ENCODE assay signal across 25 cellular contexts in genomic region chr7:45684910-45685618, GRCh38.
DNase-seq lines count a peak whose midpoint lies in the region; ATAC-seq and TF ChIP-seq lines count a peak whose summit lies in the region.
"Had no signal": no experiment of that assay in that cellular context is flagged by ENCODE, and none has a peak within 500 bp of the region (broad histone marks: within the 10 kb centered on the region; RNA-seq: fewer than 3 reads in every experiment).

No MANE protein-coding gene starts in this region.

- no peaks in the 10 kb centered on the region for H3K36me3 Mint-ChIP-seq in activated CD8-positive, alpha-beta memory T cell treated with anti-CD3 and anti-CD28 coated beads, Interleukin-2, amount 10 ng/mL, durations not matched to agents 7 days and 5 days
- H3K36me3 Mint-ChIP-seq: CD4-positive, CD25-positive, alpha-beta regulatory T cell; memory B cell had no signal

- TF ChIP-seq POLR2A in spleen (IDR thresholded peaks at IDR 0.05): no peak

- peaks cover 0 to 5% (median 0%) of the 10 kb centered on the region in 6 donors for H3K4me1 ChIP-seq in spleen

- H3K9me3 Mint-ChIP-seq in activated CD8-positive, alpha-beta memory T cell treated with anti-CD3 and anti-CD28 coated beads, Interleukin-2, amount 10 ng/mL, durations not matched to agents 7 days and 5 days (ENCODE audit: low read depth): no peaks in the 10 kb centered on the region
- H3K9me3 Mint-ChIP-seq: activated T-cell treated with anti-CD3 and anti-CD28 coated beads, Interleukin-2, amount 50 U/mL, for 24 hours; memory B cell had no signal

- no peak overlapping the region for H3K4me3 Mint-ChIP-seq in activated CD8-positive, alpha-beta memory T cell treated with anti-CD3 and anti-CD28 coated beads, Interleukin-2, amount 10 ng/mL, durations not matched to agents 7 days and 5 days
- H3K4me3 Mint-ChIP-seq: activated T-cell treated with anti-CD3 and anti-CD28 coated beads, Interleukin-2, amount 50 U/mL, for 24 hours; CD4-positive, CD25-positive, alpha-beta regulatory T cell; memory B cell had no signal

- H3K9me3 ChIP-seq in spleen: no peaks in the 10 kb centered on the region

- H3K4me3 ChIP-seq in coronary artery: no peak overlapping the region
- no peak overlapping the region for H3K4me3 ChIP-seq in spleen
- H3K4me3 ChIP-seq: dorsolateral prefrontal cortex, GM23248 had no signal

- CTCF ChIA-PET in activated CD8-positive, alpha-beta memory T cell treated with anti-CD3 and anti-CD28 coated beads, Interleukin-2, amount 10 ng/mL, durations not matched to agents 7 days and 5 days (lab: Charles Lee): no interaction called here

- WGBS in spleen, 5 donors: 59 to 74% (median 70%) methylated on average over 8 of the region's 8 CpGs

- H3K27ac ChIP-seq in coronary artery (no peak overlapping the region), spleen (peak overlapping the region in 6 of 8 donors; percentile 13 to 63 (median 34))
- H3K27ac ChIP-seq: dorsolateral prefrontal cortex, GM23248 had no signal

- intact Hi-C loops in spleen (cut with DNase I; ENCODE audit: low total_unique reads): no loop called here

- TF ChIP-seq CTCF in coronary artery (IDR thresholded peaks at IDR 0.05) (no peak), spleen (IDR thresholded peaks at IDR 0.05 in 8 of 11, conservative IDR thresholded peaks at IDR 0.05 in 3 of 11) (no peak)

- H3K4me1 Mint-ChIP-seq in activated CD8-positive, alpha-beta memory T cell treated with anti-CD3 and anti-CD28 coated beads, Interleukin-2, amount 10 ng/mL, durations not matched to agents 7 days and 5 days: peaks cover 7% of the 10 kb centered on the region
- H3K4me1 Mint-ChIP-seq: CD4-positive, CD25-positive, alpha-beta regulatory T cell; memory B cell had no signal

- peaks cover 0 to 2% (median 0%) of the 10 kb centered on the region in 7 donors for H3K27me3 ChIP-seq in spleen (replicated peaks in 1 of 7)
- H3K27me3 ChIP-seq: dorsolateral prefrontal cortex had no signal

- no peaks in the 10 kb centered on the region for H3K36me3 ChIP-seq in spleen

- ATAC-seq in activated CD8-positive, alpha-beta memory T cell treated with anti-CD3 and anti-CD28 coated beads, Interleukin-2, amount 10 ng/mL, durations not matched to agents 7 days and 5 days: no peak
- no peak for ATAC-seq in HG02840 (IDR thresholded peaks at IDR 0.05; ENCODE audit: low FRiP score, unreplicated experiment)
- no peak for ATAC-seq in GM19023 (IDR thresholded peaks at IDR 0.05; ENCODE audit: unreplicated experiment)
- ATAC-seq: stimulated activated naive CD8-positive, alpha-beta T cell treated with anti-CD3 and anti-CD28 coated beads, Interleukin-15, Interleukin-2, amounts not matched to agents 100 U/mL and 50 U/mL, for 24 hours had no signal

- H3K27me3 Mint-ChIP-seq in activated CD8-positive, alpha-beta memory T cell treated with anti-CD3 and anti-CD28 coated beads, Interleukin-2, amount 10 ng/mL, durations not matched to agents 7 days and 5 days: peaks cover 2% of the 10 kb centered on the region
- H3K27me3 Mint-ChIP-seq: progenitor cell of endocrine pancreas had no signal

- H3K27ac Mint-ChIP-seq in activated CD8-positive, alpha-beta memory T cell treated with anti-CD3 and anti-CD28 coated beads, Interleukin-2, amount 10 ng/mL, durations not matched to agents 7 days and 5 days: no peak overlapping the region
- H3K27ac Mint-ChIP-seq: activated T-cell treated with anti-CD3 and anti-CD28 coated beads, Interleukin-2, amount 50 U/mL, for 24 hours; memory B cell; progenitor cell of endocrine pancreas had no signal

- DNase-seq in activated CD8-positive, alpha-beta memory T cell treated with anti-CD3 and anti-CD28 coated beads, Interleukin-2, amount 10 ng/mL, durations not matched to agents 7 days and 5 days: peak; percentile 23
- DNase-seq in activated CD8-positive, alpha-beta memory T cell treated with anti-CD3 and anti-CD28 coated beads, Interleukin-2, amount 50 U/mL, for 4 hours: no peak
- DNase-seq in coronary artery (ENCODE audit: low spot score): peak; percentile 60
- DNase-seq in kidney tubule cell (ENCODE audit: low spot score): peak; percentile 17
- DNase-seq in spleen: peak; percentile 47
- no peak for DNase-seq in NCI-H1417 treated with DMSO at 0.1 percent for 48 hours (lab: John Stamatoyannopoulos, UW)
- DNase-seq: 8988T; activated gamma-delta T cell treated with Interleukin-2 at 50 U/mL for 16 hours; activated T-cell treated with anti-CD3 and anti-CD28 coated beads, Interleukin-2, amount 50 U/mL, for 24 hours; CD4-positive, CD25-positive, alpha-beta regulatory T cell; central memory CD4-positive, alpha-beta T cell; DMS 273 treated with DMSO at 0.1 percent for 48 hours; GM23248; kidney; NCI-H2029 treated with DMSO at 0.1 percent for 48 hours; NCI-H446 treated with DMSO at 0.1 percent for 48 hours; NCI-H82; RPMI8226; stimulated activated naive CD8-positive, alpha-beta T cell treated with anti-CD3 and anti-CD28 coated beads, Interleukin-15, Interleukin-2, amounts not matched to agents 100 U/mL and 50 U/mL, for 24 hours; T-helper 1 cell had no signal

Comparison
In these comparisons a context has a peak if more than half of its experiments do, and no peak if none do; other contexts are left out.
1. DNase-seq: peak in activated CD8-positive, alpha-beta memory T cell treated with anti-CD3 and anti-CD28 coated beads, Interleukin-2, amount 10 ng/mL, durations not matched to agents 7 days and 5 days (single experiment), coronary artery (single experiment), kidney tubule cell (single experiment) and spleen (single experiment); none in activated CD8-positive, alpha-beta memory T cell treated with anti-CD3 and anti-CD28 coated beads, Interleukin-2, amount 50 U/mL, for 4 hours (single experiment) and NCI-H1417 treated with DMSO at 0.1 percent for 48 hours (single experiment).
2. H3K27ac ChIP-seq: peak in spleen (6 of 8); none in coronary artery (0 of 2).